ENCODE assay signal across 18 cellular contexts in the genomic region with DNA sequence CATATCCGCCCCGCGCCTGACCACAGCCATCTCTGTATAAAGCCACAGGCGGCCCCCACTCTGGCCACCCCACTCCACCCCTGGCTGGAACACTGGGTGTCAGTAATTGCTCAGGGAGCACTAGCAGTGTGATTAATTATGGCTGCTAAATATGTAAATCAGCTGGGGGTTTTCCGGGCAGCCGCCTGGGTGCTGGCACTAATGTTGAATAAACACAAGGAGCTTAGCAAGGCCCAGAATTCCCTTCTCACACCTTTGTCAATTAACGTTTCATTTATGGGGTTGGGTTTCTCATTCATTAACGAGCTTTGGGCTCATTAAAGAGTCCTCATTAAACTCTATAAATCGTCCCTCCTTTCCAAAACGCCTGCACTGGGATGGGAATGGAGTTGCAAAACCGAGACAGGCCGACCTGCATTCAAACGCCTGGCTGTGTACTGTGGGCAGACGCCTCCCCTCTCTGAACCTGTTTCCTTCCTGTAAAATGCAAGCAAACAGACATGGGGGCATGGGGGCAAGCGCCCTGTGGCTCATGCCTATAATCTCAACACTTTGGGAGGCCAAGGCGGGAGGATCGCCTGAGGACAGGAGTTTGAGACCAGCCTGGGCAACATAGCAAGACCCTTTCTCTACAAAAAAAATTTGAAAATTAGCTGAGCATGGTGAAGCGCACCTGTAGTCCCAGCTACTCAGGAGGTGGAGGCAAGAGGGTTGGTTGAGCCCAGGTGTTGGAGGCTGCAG. TPM values are rescaled to one million over a fixed set of nuclear protein-coding genes. Genes with fewer than 3 reads are reported as not detected.
DNase-seq lines count a peak whose midpoint lies in the region; ATAC-seq, FAIRE-seq and TF ChIP-seq lines count a peak whose summit lies in the region.
"Had no signal": no experiment of that assay in that cellular context is flagged by ENCODE, and none has a peak within 500 bp of the region (broad histone marks: within the 10 kb centered on the region; RNA-seq: fewer than 3 reads in every experiment).

No MANE protein-coding gene starts in this region.

- H3K4me3 ChIP-seq in HepG2 (replicated peaks in 1 of 3; ENCODE audit: insufficient read depth in 1 of 3, low read depth in 2 of 3, low read length in 3 of 3) (no peak overlapping the region), right lobe of liver (no peak overlapping the region), GM12878 (no peak overlapping the region)
- H3K4me3 ChIP-seq: BLaER1 treated with 17β-estradiol and CSF1 and Interleukin-3, amounts not matched to agents 10 nM and 100 nM had no signal

- no peaks in the 10 kb centered on the region for H3K36me3 ChIP-seq in HepG2 (replicated peaks in 1 of 2; ENCODE audit: control insufficient read depth in 1 of 2, insufficient read depth in 2 of 2, low read length in 2 of 2)
- no peaks in the 10 kb centered on the region for H3K36me3 ChIP-seq in right lobe of liver
- no peaks in the 10 kb centered on the region for H3K36me3 ChIP-seq in GM12878 (ENCODE audit: control insufficient read depth in 2 of 2, insufficient read depth in 2 of 2, low read length in 1 of 2)
- H3K36me3 ChIP-seq: BLaER1 treated with 17β-estradiol and CSF1 and Interleukin-3, amounts not matched to agents 10 nM and 100 nM had no signal

- H3K79me2 ChIP-seq in HepG2 (ENCODE audit: insufficient read depth, low read length) (no peaks in the 10 kb centered on the region), GM12878 (ENCODE audit: control insufficient read depth, insufficient read depth, low read length) (no peaks in the 10 kb centered on the region)

- H3K4me1 ChIP-seq in HepG2 (ENCODE audit: insufficient read depth, low read length) = no peaks in the 10 kb centered on the region
- no peaks in the 10 kb centered on the region for H3K4me1 ChIP-seq in right lobe of liver
- no peaks in the 10 kb centered on the region for H3K4me1 ChIP-seq in GM12878 (ENCODE audit: control insufficient read depth, insufficient read depth, low read length)
- H3K4me1 ChIP-seq: BLaER1 treated with 17β-estradiol and CSF1 and Interleukin-3, amounts not matched to agents 10 nM and 100 nM had no signal

- no peak for TF ChIP-seq CTCF in HepG2 (CRISPR knock-in tag; IDR thresholded peaks at IDR 0.05)
- TF ChIP-seq CTCF in right lobe of liver (IDR thresholded peaks at IDR 0.05) = no peak
- TF ChIP-seq CTCF in GM12878 (IDR thresholded peaks at IDR 0.05 in 2 of 3, conservative IDR thresholded peaks at IDR 0.05 in 1 of 3; ENCODE audit: control insufficient read depth in 2 of 3, extremely low read depth in 1 of 3, insufficient read depth in 1 of 3, low read depth in 3 of 3, low read length in 3 of 3) = 0 out of 6 replicates have a peak, but pooled peaks of 1 of the 3 experiments have one; percentile 3
- TF ChIP-seq CTCF in D721Med (IDR thresholded peaks at IDR 0.05; ENCODE audit: insufficient read depth, missing control alignments) = no peak

- H3K27me3 Mint-ChIP-seq in natural killer cell treated with Interleukin-12 subunit alpha and Interleukin-12 subunit beta and Interleukin-15 and Interleukin-18, amount 100 ng/mL, for 72 hours = peaks cover 0 to 5% of the 10 kb centered on the region in 2 donors

- no peaks in the 10 kb centered on the region for H3K4me1 Mint-ChIP-seq in natural killer cell treated with Interleukin-12 subunit alpha and Interleukin-12 subunit beta and Interleukin-15 and Interleukin-18, amount 100 ng/mL, for 72 hours (ENCODE audit: low read depth in 2 of 2)

- RAD21 ChIA-PET in GM12878 (lab: Charles Lee; ENCODE audit: unreplicated experiment) = interaction anchor here (1.2 kb wide), 1 partner anchor 158 kb away, joined by 4 read pairs; a partner anchor contains a TSS

- TF ChIP-seq RAD21 in HepG2 (CRISPR knock-in tag; IDR thresholded peaks at IDR 0.05) (no peak), GM12878 (IDR thresholded peaks at IDR 0.05; ENCODE audit: insufficient read depth, low read depth, low read length) (no peak)

- no peaks in the 10 kb centered on the region for H3K9me3 ChIP-seq in HepG2 (ENCODE audit: low read length)
- H3K9me3 ChIP-seq in right lobe of liver = no peaks in the 10 kb centered on the region
- H3K9me3 ChIP-seq in GM12878 (replicated peaks; ENCODE audit: control insufficient read depth, insufficient read depth, low read length) = no peaks in the 10 kb centered on the region
- H3K9me3 ChIP-seq: BLaER1 treated with 17β-estradiol and CSF1 and Interleukin-3, amounts not matched to agents 10 nM and 100 nM had no signal

- ATAC-seq in HepG2 (no peak), right lobe of liver (no peak), GM12878 (no peak; the same call in 1 of the 3 replicates), HG03565 (IDR thresholded peaks at IDR 0.05; ENCODE audit: unreplicated experiment) (no peak), GM21367 (IDR thresholded peaks at IDR 0.05; ENCODE audit: unreplicated experiment) (no peak)
- ATAC-seq in natural killer cell treated with Interleukin-12 subunit alpha and Interleukin-12 subunit beta and Interleukin-15 and Interleukin-18, amount 100 ng/mL, for 72 hours = no peak
- ATAC-seq: Panc1 had no signal

- CTCF ChIA-PET in HepG2 (lab: Yijun Ruan, JAX; ENCODE audit: low intra/inter-chr PET ratio, low total read pairs) = no interaction called here
- CTCF ChIA-PET in GM12878 (lab: Yijun Ruan, JAX) = interaction anchor here (0.6 to 1.8 kb wide), 4 partner anchors 23 to 158 kb away, joined by 3 to 12 read pairs (median 4); no protein-coding TSS in a partner anchor

- peaks cover 0 to 5% of the 10 kb centered on the region in 2 experiments; a peak in 3 of 5 replicates for H3K27me3 ChIP-seq in HepG2 (ENCODE audit: control insufficient read depth in 1 of 2, insufficient read depth in 2 of 2, low read length in 2 of 2)
- H3K27me3 ChIP-seq in right lobe of liver = no peaks in the 10 kb centered on the region
- H3K27me3 ChIP-seq in GM12878 (replicated peaks in 1 of 2; ENCODE audit: control insufficient read depth in 2 of 2, insufficient read depth in 2 of 2, low read length in 1 of 2) = no peaks in the 10 kb centered on the region; a peak in 1 of 4 replicates
- H3K27me3 ChIP-seq: BLaER1 treated with 17β-estradiol and CSF1 and Interleukin-3, amounts not matched to agents 10 nM and 100 nM had no signal

- FAIRE-seq in HepG2 (lab: Jason Lieb, UNC) (no peak), GM12878 (lab: Jason Lieb, UNC) (no peak), D721Med (lab: Jason Lieb, UNC) (no peak)

- no peaks in the 10 kb centered on the region for H3K36me3 Mint-ChIP-seq in natural killer cell treated with Interleukin-12 subunit alpha and Interleukin-12 subunit beta and Interleukin-15 and Interleukin-18, amount 100 ng/mL, for 72 hours

- H3K4me2 ChIP-seq in HepG2 (ENCODE audit: low read depth, low read length) (no peak overlapping the region), GM12878 (ENCODE audit: control insufficient read depth, insufficient read depth) (no peak overlapping the region)
- H3K4me2 ChIP-seq: BLaER1 treated with 17β-estradiol and CSF1 and Interleukin-3, amounts not matched to agents 10 nM and 100 nM had no signal

- TF ChIP-seq EP300 in HepG2 (IDR thresholded peaks at IDR 0.05; ENCODE audit: low read depth in 2 of 2, low read length in 2 of 2) (no peak), HepG2 (CRISPR knock-in tag; IDR thresholded peaks at IDR 0.05; ENCODE audit: borderline replicate concordance) (no peak), GM12878 (IDR thresholded peaks at IDR 0.05; ENCODE audit: borderline replicate concordance in 1 of 2, control insufficient read depth in 1 of 2, low read depth in 2 of 2, low read length in 2 of 2) (no peak)

- no TSS peak for BruUV-seq in HepG2 (replicated peaks; lab: Mats Ljungman, UMichigan)
- BruUV-seq in GM12878 (replicated peaks; lab: Mats Ljungman, UMichigan) = no TSS peak

- no peak overlapping the region for H3K9ac ChIP-seq in HepG2 (ENCODE audit: insufficient read depth, low read depth, low read length)
- H3K9ac ChIP-seq in GM12878 (ENCODE audit: control insufficient read depth, insufficient read depth, low read length) = no peak overlapping the region
- H3K9ac ChIP-seq: BLaER1 treated with 17β-estradiol and CSF1 and Interleukin-3, amounts not matched to agents 10 nM and 100 nM had no signal

- intact Hi-C loops in HepG2 (cut with micrococcal nuclease; ENCODE audit: unreplicated experiment) = no loop called here
- intact Hi-C loops in right lobe of liver (cut with DNase I) = no loop called here
- intact Hi-C loops in GM12878 (cut with micrococcal nuclease; ENCODE audit: unreplicated experiment) = no loop called here

- SMC1A ChIA-PET in GM12878 (lab: Charles Lee; ENCODE audit: uncharacterized antibody, unreplicated experiment) = interaction anchor here (0.9 to 1.2 kb wide), 4 partner anchors 22 to 73 kb away, joined by 3 to 4 read pairs (median 4); no protein-coding TSS in a partner anchor

- H2AFZ ChIP-seq in HepG2 (ENCODE audit: low read length) (no peak overlapping the region), GM12878 (ENCODE audit: control insufficient read depth, low read depth, low read length) (no peak overlapping the region)

- H3K27ac Mint-ChIP-seq in natural killer cell treated with Interleukin-12 subunit alpha and Interleukin-12 subunit beta and Interleukin-15 and Interleukin-18, amount 100 ng/mL, for 72 hours = no peak overlapping the region

- no peaks in the 10 kb centered on the region for H4K20me1 ChIP-seq in HepG2 (ENCODE audit: insufficient read depth, low read length)
- no peaks in the 10 kb centered on the region for H4K20me1 ChIP-seq in GM12878 (ENCODE audit: control insufficient read depth, insufficient read depth)
- H4K20me1 ChIP-seq: BLaER1 treated with 17β-estradiol and CSF1 and Interleukin-3, amounts not matched to agents 10 nM and 100 nM had no signal

- no peak for TF ChIP-seq POLR2A in HepG2 (IDR thresholded peaks at IDR 0.05; ENCODE audit: insufficient read depth in 1 of 2, low read depth in 2 of 2, low read length in 2 of 2)
- TF ChIP-seq POLR2A in right lobe of liver (IDR thresholded peaks at IDR 0.05) = no peak
- no peak for TF ChIP-seq POLR2A in GM12878 (IDR thresholded peaks at IDR 0.05; ENCODE audit: low read depth, low read length)

- in situ Hi-C loops in HepG2 (cut with HindIII; ENCODE audit: extremely low pct_ligation_motif_present, low pct_unique_long_range_greater_than_20kb) (no loop called here), GM12878 (cut with MboI) (no loop called here)

- H3K27ac ChIP-seq in HepG2 (ENCODE audit: extremely low read length, insufficient read depth, low read length) = no peak overlapping the region
- no peak overlapping the region for H3K27ac ChIP-seq in right lobe of liver
- H3K27ac ChIP-seq in GM12878 (ENCODE audit: control insufficient read depth, insufficient read depth) = no peak overlapping the region
- H3K27ac ChIP-seq: BLaER1 treated with 17β-estradiol and CSF1 and Interleukin-3, amounts not matched to agents 10 nM and 100 nM had no signal

- 32% methylated on average over 16 of the region's 18 CpGs for WGBS in HepG2 (ENCODE audit: low lambda C conversion rate)
- WGBS in right lobe of liver (ENCODE audit: insufficient coverage, low coverage, low lambda C conversion rate, missing lambda C conversion rate) = 68% methylated on average over 13 of the region's 18 CpGs
- WGBS in GM12878 (ENCODE audit: insufficient coverage, insufficient replicate concordance, low lambda C conversion rate, missing lambda C conversion rate) = 23% methylated on average over 18 of the region's 18 CpGs

- POLR2A ChIA-PET in HepG2 (lab: Yijun Ruan, JAX) (no interaction called here), GM12878 (lab: Charles Lee) (interaction anchor here (0.6 kb wide), 1 partner anchor 46 kb away, joined by 3 read pairs; no protein-coding TSS in a partner anchor)

- DNase-seq in HepG2 (ENCODE audit: low spot score) (no peak), right lobe of liver (no peak), GM12878 (ENCODE audit: low read depth, low spot score) (no peak), inferior parietal cortex (ENCODE audit: extremely low spot score) (peak; percentile 33), D721Med (ENCODE audit: insufficient read length, low spot score) (no peak)
- no peak for DNase-seq in natural killer cell treated with Interleukin-12 subunit alpha and Interleukin-12 subunit beta and Interleukin-15 and Interleukin-18, amount 100 ng/mL, for 72 hours (ENCODE audit: low spot score)
- DNase-seq: 8988T, EL, H9, NCI-H1930, NCI-H2171 treated with DMSO at 0.1 percent for 48 hours, NCI-H82 had no signal

- H3K9me3 Mint-ChIP-seq in natural killer cell treated with Interleukin-12 subunit alpha and Interleukin-12 subunit beta and Interleukin-15 and Interleukin-18, amount 100 ng/mL, for 72 hours = no peaks in the 10 kb centered on the region
- H3K9me3 Mint-ChIP-seq: H9 had no signal

- H3K4me3 Mint-ChIP-seq in natural killer cell treated with Interleukin-12 subunit alpha and Interleukin-12 subunit beta and Interleukin-15 and Interleukin-18, amount 100 ng/mL, for 72 hours = no peak overlapping the region

RNA-seq across cellular contexts. Expression of a gene that starts 17.7 kb away (rescaled TPM):
- 0.11 and 0.20 TPM in 2 replicates for total RNA-seq in HepG2 (2016; rRNA removed; fragmentation: Illumina TruSeq; extraction: Trizol)
- total RNA-seq in HepG2 (2016; cell fraction: cytosol; rRNA removed; fragmentation: Illumina TruSeq; extraction: Trizol; ENCODE audit: low read depth) = 0.53 TPM in 1 of 2 replicates, not detected in the other
- total RNA-seq in HepG2 (2016; cell fraction: insoluble cytoplasmic fraction; rRNA removed; fragmentation: Illumina TruSeq; extraction: Trizol) = 0.06 and 0.24 TPM in 2 replicates
- total RNA-seq in HepG2 (2016; cell fraction: membrane; rRNA removed; fragmentation: Illumina TruSeq; extraction: Trizol) = 0.31 and 0.37 TPM in 2 replicates
- total RNA-seq in HepG2 (2016; cell fraction: nucleus; rRNA removed; fragmentation: Illumina TruSeq; extraction: Trizol) = not detected in 2 replicates
- 0.51 and 0.63 TPM in 2 replicates for polyA plus RNA-seq in HepG2 (2011; rRNA removed)
- 0.24 and 0.54 TPM in 2 replicates for polyA plus RNA-seq in HepG2 (2011; cell fraction: cytosol; rRNA removed)
- 0.12 TPM in 1 of 2 replicates, not detected in the other for polyA plus RNA-seq in HepG2 (2011; cell fraction: nucleus; rRNA removed)
- polyA plus RNA-seq in HepG2 (2012) = 0.16 and 0.19 TPM in 2 replicates
- 0.21 and 0.27 TPM in 2 replicates for polyA plus RNA-seq in HepG2 (2016; cell fraction: cytosol; fragmentation: Illumina TruSeq; extraction: Trizol; ENCODE audit: low read depth)
- 0.17 TPM in 1 of 2 replicates, not detected in the other for polyA plus RNA-seq in HepG2 (2016; cell fraction: insoluble cytoplasmic fraction; fragmentation: Illumina TruSeq; extraction: Trizol; ENCODE audit: low read depth)
- polyA plus RNA-seq in HepG2 (2016; cell fraction: membrane; fragmentation: Illumina TruSeq; extraction: Trizol; ENCODE audit: low read depth) = 0.53 and 0.72 TPM in 2 replicates
- polyA plus RNA-seq in HepG2 (2016; cell fraction: nucleus; fragmentation: Illumina TruSeq; extraction: Trizol; ENCODE audit: insufficient read depth, low read depth) = not detected in 2 replicates
- polyA minus RNA-seq in HepG2 (2011; rRNA and poly(A)+ RNA removed; ENCODE audit: low replicate concordance) = 0.88 TPM in 1 of 2 replicates, not detected in the other
- polyA minus RNA-seq in HepG2 (2011; cell fraction: cytosol; rRNA and poly(A)+ RNA removed) = 0.30 TPM in 1 of 2 replicates, not detected in the other
- not detected in 2 replicates for polyA minus RNA-seq in HepG2 (2011; cell fraction: nucleus; rRNA and poly(A)+ RNA removed)
- 10 to 100 TPM in 5 of 6 experiments, 1 to 10 TPM in 1; 3.8 to 72.5 (median 31.8) TPM for total RNA-seq in right lobe of liver
- total RNA-seq in GM12878 (2013; cell fraction: nucleolus; rRNA removed) = 0.56 TPM in 1 of 2 replicates, not detected in the other
- not detected in 2 replicates for total RNA-seq in GM12878 (2014; rRNA removed)
- not detected in 2 replicates for total RNA-seq in GM12878 (2014; rRNA removed; fragmentation: Illumina TruSeq; extraction: Trizol)
- total RNA-seq in GM12878 (2021) = 0.16 and 0.36 TPM in 2 replicates
- not detected for polyA plus RNA-seq in GM12878 (2011; ENCODE audit: low read depth)
- 2.4 and 3.5 TPM in 2 replicates for polyA plus RNA-seq in GM12878 (2011; rRNA removed)
- polyA plus RNA-seq in GM12878 (2011; cell fraction: cytosol; rRNA removed) = 4.4 and 6.4 TPM in 2 replicates
- polyA plus RNA-seq in GM12878 (2011; cell fraction: nucleus; rRNA removed) = 1.4 and 2.7 TPM in 2 replicates
- 0.15 and 0.31 TPM in 2 replicates for polyA plus RNA-seq in GM12878 (2012)
- 0.07 TPM in 1 of 2 replicates, not detected in the other for polyA plus RNA-seq in GM12878 (2014; fragmentation: Illumina TruSeq; extraction: Trizol)
- polyA plus RNA-seq in GM12878 (2014; fragmentation: Nextera tagmentation; extraction: Ambion mirVana) = not detected
- 0.04 and 0.27 TPM in 2 replicates for polyA plus RNA-seq in GM12878 (2014; rRNA removed)
- under 1 TPM in 1 of 2 experiments, not detected in 1; 0.09 TPM for polyA plus RNA-seq in GM12878 (2016; fragmentation: Nextera tagmentation; extraction: Ambion mirVana)
- polyA minus RNA-seq in GM12878 (2011; rRNA and poly(A)+ RNA removed) = 2.2 and 4.4 TPM in 2 replicates
- 0.94 and 1.7 TPM in 2 replicates for polyA minus RNA-seq in GM12878 (2011; cell fraction: cytosol; rRNA and poly(A)+ RNA removed)
- polyA minus RNA-seq in GM12878 (2011; cell fraction: nucleus; rRNA and poly(A)+ RNA removed) = 0.57 and 1.5 TPM in 2 replicates
- not detected for total RNA-seq in natural killer cell treated with Interleukin-12 subunit alpha and Interleukin-12 subunit beta and Interleukin-15 and Interleukin-18, amount 100 ng/mL, for 72 hours
- total RNA-seq: HT1080 had no signal

RNA-seq across cellular contexts. Expression of a gene that starts 56.3 kb away (rescaled TPM):
- total RNA-seq in HepG2 (2016; rRNA removed; fragmentation: Illumina TruSeq; extraction: Trizol) = 0.02 TPM in 1 of 2 replicates, not detected in the other
- total RNA-seq in HepG2 (2016; cell fraction: cytosol; rRNA removed; fragmentation: Illumina TruSeq; extraction: Trizol; ENCODE audit: low read depth) = not detected in 2 replicates
- total RNA-seq in HepG2 (2016; cell fraction: insoluble cytoplasmic fraction; rRNA removed; fragmentation: Illumina TruSeq; extraction: Trizol) = 0.02 TPM in 1 of 2 replicates, not detected in the other
- not detected in 2 replicates for total RNA-seq in HepG2 (2016; cell fraction: membrane; rRNA removed; fragmentation: Illumina TruSeq; extraction: Trizol)
- not detected in 2 replicates for total RNA-seq in HepG2 (2016; cell fraction: nucleus; rRNA removed; fragmentation: Illumina TruSeq; extraction: Trizol)
- polyA plus RNA-seq in HepG2 (2011; rRNA removed) = 0.03 TPM in 1 of 2 replicates, not detected in the other
- not detected in 2 replicates for polyA plus RNA-seq in HepG2 (2011; cell fraction: cytosol; rRNA removed)
- polyA plus RNA-seq in HepG2 (2011; cell fraction: nucleus; rRNA removed) = 0.07 and 0.11 TPM in 2 replicates
- not detected in 2 replicates for polyA plus RNA-seq in HepG2 (2012)
- polyA plus RNA-seq in HepG2 (2016; cell fraction: cytosol; fragmentation: Illumina TruSeq; extraction: Trizol; ENCODE audit: low read depth) = not detected in 2 replicates
- polyA plus RNA-seq in HepG2 (2016; cell fraction: insoluble cytoplasmic fraction; fragmentation: Illumina TruSeq; extraction: Trizol; ENCODE audit: low read depth) = not detected in 2 replicates
- polyA plus RNA-seq in HepG2 (2016; cell fraction: membrane; fragmentation: Illumina TruSeq; extraction: Trizol; ENCODE audit: low read depth) = not detected in 2 replicates
- polyA plus RNA-seq in HepG2 (2016; cell fraction: nucleus; fragmentation: Illumina TruSeq; extraction: Trizol; ENCODE audit: insufficient read depth, low read depth) = not detected in 2 replicates
- 0.16 TPM in 1 of 2 replicates, not detected in the other for polyA minus RNA-seq in HepG2 (2011; rRNA and poly(A)+ RNA removed; ENCODE audit: low replicate concordance)
- polyA minus RNA-seq in HepG2 (2011; cell fraction: cytosol; rRNA and poly(A)+ RNA removed) = not detected in 2 replicates
- polyA minus RNA-seq in HepG2 (2011; cell fraction: nucleus; rRNA and poly(A)+ RNA removed) = not detected in 2 replicates
- 10 to 100 TPM in 2 of 6 experiments, 1 to 10 TPM in 4; 3.3 to 20.2 (median 9.4) TPM for total RNA-seq in right lobe of liver
- 1.4 TPM in 2 replicates for total RNA-seq in GM12878 (2013; cell fraction: nucleolus; rRNA removed)
- under 0.01 and 0.05 TPM in 2 replicates for total RNA-seq in GM12878 (2014; rRNA removed)
- total RNA-seq in GM12878 (2014; rRNA removed; fragmentation: Illumina TruSeq; extraction: Trizol) = 0.05 and 0.09 TPM in 2 replicates
- 0.18 and 0.19 TPM in 2 replicates for total RNA-seq in GM12878 (2021)
- polyA plus RNA-seq in GM12878 (2011; ENCODE audit: low read depth) = 0.04 TPM
- polyA plus RNA-seq in GM12878 (2011; rRNA removed) = 5.5 and 8.3 TPM in 2 replicates
- polyA plus RNA-seq in GM12878 (2011; cell fraction: cytosol; rRNA removed) = 7.8 and 9.6 TPM in 2 replicates
- 62.0 and 70.8 TPM in 2 replicates for polyA plus RNA-seq in GM12878 (2011; cell fraction: nucleus; rRNA removed)
- 0.29 and 0.34 TPM in 2 replicates for polyA plus RNA-seq in GM12878 (2012)
- polyA plus RNA-seq in GM12878 (2014; fragmentation: Illumina TruSeq; extraction: Trizol) = 0.03 and 0.06 TPM in 2 replicates
- under 1 TPM in 1 of 2 experiments, not detected in 1; 0.04 TPM for polyA plus RNA-seq in GM12878 (2014; fragmentation: Nextera tagmentation; extraction: Ambion mirVana)
- 0.10 and 0.13 TPM in 2 replicates for polyA plus RNA-seq in GM12878 (2014; rRNA removed)
- under 1 TPM in 1 of 2 experiments, not detected in 1; 0.32 TPM for polyA plus RNA-seq in GM12878 (2016; fragmentation: Nextera tagmentation; extraction: Ambion mirVana)
- polyA minus RNA-seq in GM12878 (2011; rRNA and poly(A)+ RNA removed) = 4.9 and 9.5 TPM in 2 replicates
- 5.0 and 5.7 TPM in 2 replicates for polyA minus RNA-seq in GM12878 (2011; cell fraction: cytosol; rRNA and poly(A)+ RNA removed)
- 10.3 and 11.0 TPM in 2 replicates for polyA minus RNA-seq in GM12878 (2011; cell fraction: nucleus; rRNA and poly(A)+ RNA removed)
- total RNA-seq in natural killer cell treated with Interleukin-12 subunit alpha and Interleukin-12 subunit beta and Interleukin-15 and Interleukin-18, amount 100 ng/mL, for 72 hours = not detected
- total RNA-seq: HT1080 had no signal

RNA-seq across cellular contexts. Expression of a gene that starts 59.3 kb away (rescaled TPM):
- total RNA-seq in HepG2 (2016; rRNA removed; fragmentation: Illumina TruSeq; extraction: Trizol) = not detected in 2 replicates
- not detected in 2 replicates for total RNA-seq in HepG2 (2016; cell fraction: cytosol; rRNA removed; fragmentation: Illumina TruSeq; extraction: Trizol; ENCODE audit: low read depth)
- not detected in 2 replicates for total RNA-seq in HepG2 (2016; cell fraction: insoluble cytoplasmic fraction; rRNA removed; fragmentation: Illumina TruSeq; extraction: Trizol)
- not detected in 2 replicates for total RNA-seq in HepG2 (2016; cell fraction: membrane; rRNA removed; fragmentation: Illumina TruSeq; extraction: Trizol)
- total RNA-seq in HepG2 (2016; cell fraction: nucleus; rRNA removed; fragmentation: Illumina TruSeq; extraction: Trizol) = not detected in 2 replicates
- not detected in 2 replicates for polyA plus RNA-seq in HepG2 (2011; rRNA removed)
- polyA plus RNA-seq in HepG2 (2011; cell fraction: cytosol; rRNA removed) = not detected in 2 replicates
- polyA plus RNA-seq in HepG2 (2011; cell fraction: nucleus; rRNA removed) = not detected in 2 replicates
- not detected in 2 replicates for polyA plus RNA-seq in HepG2 (2012)
- polyA plus RNA-seq in HepG2 (2016; cell fraction: cytosol; fragmentation: Illumina TruSeq; extraction: Trizol; ENCODE audit: low read depth) = not detected in 2 replicates
- polyA plus RNA-seq in HepG2 (2016; cell fraction: insoluble cytoplasmic fraction; fragmentation: Illumina TruSeq; extraction: Trizol; ENCODE audit: low read depth) = not detected in 2 replicates
- not detected in 2 replicates for polyA plus RNA-seq in HepG2 (2016; cell fraction: membrane; fragmentation: Illumina TruSeq; extraction: Trizol; ENCODE audit: low read depth)
- polyA plus RNA-seq in HepG2 (2016; cell fraction: nucleus; fragmentation: Illumina TruSeq; extraction: Trizol; ENCODE audit: insufficient read depth, low read depth) = not detected in 2 replicates
- polyA minus RNA-seq in HepG2 (2011; rRNA and poly(A)+ RNA removed; ENCODE audit: low replicate concordance) = not detected in 2 replicates
- polyA minus RNA-seq in HepG2 (2011; cell fraction: cytosol; rRNA and poly(A)+ RNA removed) = not detected in 2 replicates
- not detected in 2 replicates for polyA minus RNA-seq in HepG2 (2011; cell fraction: nucleus; rRNA and poly(A)+ RNA removed)
- not detected for total RNA-seq in right lobe of liver
- total RNA-seq in GM12878 (2013; cell fraction: nucleolus; rRNA removed) = not detected in 2 replicates
- total RNA-seq in GM12878 (2014; rRNA removed) = not detected in 2 replicates
- not detected in 2 replicates for total RNA-seq in GM12878 (2014; rRNA removed; fragmentation: Illumina TruSeq; extraction: Trizol)
- total RNA-seq in GM12878 (2021) = not detected in 2 replicates
- not detected for polyA plus RNA-seq in GM12878 (2011; ENCODE audit: low read depth)
- 0.46 and 0.58 TPM in 2 replicates for polyA plus RNA-seq in GM12878 (2011; rRNA removed)
- 0.87 and 0.95 TPM in 2 replicates for polyA plus RNA-seq in GM12878 (2011; cell fraction: cytosol; rRNA removed)
- 0.66 and 0.76 TPM in 2 replicates for polyA plus RNA-seq in GM12878 (2011; cell fraction: nucleus; rRNA removed)
- not detected in 2 replicates for polyA plus RNA-seq in GM12878 (2012)
- polyA plus RNA-seq in GM12878 (2014; fragmentation: Illumina TruSeq; extraction: Trizol) = not detected in 2 replicates
- polyA plus RNA-seq in GM12878 (2014; fragmentation: Nextera tagmentation; extraction: Ambion mirVana) = under 1 TPM in 1 of 2 experiments, not detected in 1; 0.04 TPM
- polyA plus RNA-seq in GM12878 (2014; rRNA removed) = 0.05 TPM in 1 of 2 replicates, not detected in the other
- not detected for polyA plus RNA-seq in GM12878 (2016; fragmentation: Nextera tagmentation; extraction: Ambion mirVana)
- 0.15 and 0.52 TPM in 2 replicates for polyA minus RNA-seq in GM12878 (2011; rRNA and poly(A)+ RNA removed)
- not detected in 2 replicates for polyA minus RNA-seq in GM12878 (2011; cell fraction: cytosol; rRNA and poly(A)+ RNA removed)
- not detected in 2 replicates for polyA minus RNA-seq in GM12878 (2011; cell fraction: nucleus; rRNA and poly(A)+ RNA removed)
- total RNA-seq in natural killer cell treated with Interleukin-12 subunit alpha and Interleukin-12 subunit beta and Interleukin-15 and Interleukin-18, amount 100 ng/mL, for 72 hours = not detected
- total RNA-seq: H9, HT1080, NCI-H460 had no signal
